Comparison of ENCODE assay signal across 14 cellular contexts in genomic region chr18:44798433-44799048, GRCh38.
DNase-seq lines count a peak whose midpoint lies in the region; ATAC-seq, FAIRE-seq and TF ChIP-seq lines count a peak whose summit lies in the region.
"Had no signal": no experiment of that assay in that cellular context is flagged by ENCODE, and none has a peak within 500 bp of the region (broad histone marks: within the 10 kb centered on the region; RNA-seq: fewer than 3 reads in every experiment).

No MANE protein-coding gene starts in this region.

- peaks cover 28% of the 10 kb centered on the region for H3K4me1 Mint-ChIP-seq in activated naive CD8-positive, alpha-beta T cell treated with anti-CD3 and anti-CD28 coated beads, Interleukin-2, amount 10 ng/mL, durations not matched to agents 7 days and 5 days
- H3K4me1 Mint-ChIP-seq in naive B cell = peaks cover 74 to 92% (median 86%) of the 10 kb centered on the region in 3 donors
- H3K4me1 Mint-ChIP-seq: CD4-positive, CD25-positive, alpha-beta regulatory T cell had no signal

- no peak for TF ChIP-seq CTCF in D721Med (IDR thresholded peaks at IDR 0.05; ENCODE audit: insufficient read depth, missing control alignments)

- H3K36me3 Mint-ChIP-seq in activated naive CD8-positive, alpha-beta T cell treated with anti-CD3 and anti-CD28 coated beads, Interleukin-2, amount 10 ng/mL, durations not matched to agents 7 days and 5 days = peaks cover 14% of the 10 kb centered on the region
- H3K36me3 Mint-ChIP-seq in naive B cell = peaks cover 16 to 30% of the 10 kb centered on the region in 2 donors
- H3K36me3 Mint-ChIP-seq: CD4-positive, CD25-positive, alpha-beta regulatory T cell had no signal

- H3K27ac Mint-ChIP-seq in activated naive CD8-positive, alpha-beta T cell treated with anti-CD3 and anti-CD28 coated beads, Interleukin-2, amount 10 ng/mL, durations not matched to agents 7 days and 5 days = peak overlapping the region; percentile 17
- peak overlapping the region; percentile 88 to 98 (median 93) for H3K27ac Mint-ChIP-seq in naive B cell
- H3K27ac Mint-ChIP-seq: HFFc6 had no signal

- H3K9me3 Mint-ChIP-seq in activated naive CD8-positive, alpha-beta T cell treated with anti-CD3 and anti-CD28 coated beads, Interleukin-2, amount 10 ng/mL, durations not matched to agents 7 days and 5 days = peaks cover 8% of the 10 kb centered on the region
- peaks cover 0 to 4% (median 0%) of the 10 kb centered on the region in 7 donors for H3K9me3 Mint-ChIP-seq in naive B cell
- H3K9me3 Mint-ChIP-seq: HFFc6 had no signal

- POLR2A ChIA-PET in activated naive CD8-positive, alpha-beta T cell treated with anti-CD3 and anti-CD28 coated beads, Interleukin-2, amount 10 ng/mL, durations not matched to agents 7 days and 5 days (lab: Charles Lee) = no interaction called here

- no peak overlapping the region for H3K4me3 Mint-ChIP-seq in activated naive CD8-positive, alpha-beta T cell treated with anti-CD3 and anti-CD28 coated beads, Interleukin-2, amount 10 ng/mL, durations not matched to agents 7 days and 5 days
- H3K4me3 Mint-ChIP-seq in naive B cell = peak overlapping the region in 6 of 8 donors; percentile 44 to 81 (median 70)
- H3K4me3 Mint-ChIP-seq: CD4-positive, CD25-positive, alpha-beta regulatory T cell; HFFc6 had no signal

- peaks cover 4% of the 10 kb centered on the region for H3K27me3 Mint-ChIP-seq in activated naive CD8-positive, alpha-beta T cell treated with anti-CD3 and anti-CD28 coated beads, Interleukin-2, amount 10 ng/mL, durations not matched to agents 7 days and 5 days
- H3K27me3 Mint-ChIP-seq in naive B cell = no peaks in the 10 kb centered on the region
- H3K27me3 Mint-ChIP-seq: CD4-positive, CD25-positive, alpha-beta regulatory T cell had no signal

- FAIRE-seq in D721Med (lab: Jason Lieb, UNC) = no peak
- FAIRE-seq: astrocyte, islet of Langerhans had no signal

- peak; percentile 30 for DNase-seq in CD1c-positive myeloid dendritic cell (ENCODE audit: extremely low spot score)
- DNase-seq in activated naive CD8-positive, alpha-beta T cell treated with anti-CD3 and anti-CD28 coated beads, Interleukin-2, amount 10 ng/mL, durations not matched to agents 7 days and 5 days = no peak
- DNase-seq in naive B cell = peak; percentile 49
- DNase-seq in D721Med (ENCODE audit: insufficient read length, low spot score) = no peak
- no peak for DNase-seq in NCI-H1436 (lab: John Stamatoyannopoulos, UW)
- DNase-seq: CD4-positive, CD25-positive, alpha-beta regulatory T cell; HFFc6; Kasumi-1; NCI-H187 had no signal

- peak; percentile 38 for ATAC-seq in GM18502 (IDR thresholded peaks at IDR 0.05; ENCODE audit: poor library complexity, unreplicated experiment)
- ATAC-seq in activated naive CD8-positive, alpha-beta T cell treated with anti-CD3 and anti-CD28 coated beads, Interleukin-2, amount 10 ng/mL, durations not matched to agents 7 days and 5 days (ENCODE audit: low read depth) = no peak
- peak; percentile 83 for ATAC-seq in naive B cell (ENCODE audit: low read depth in 2 of 2)
- ATAC-seq in HG02763 (IDR thresholded peaks at IDR 0.05; ENCODE audit: unreplicated experiment) = no peak
- ATAC-seq: Panc1 had no signal

Comparison
In these comparisons a context has a peak if more than half of its experiments do, and no peak if none do; other contexts are left out.
1. DNase-seq: peak in CD1c-positive myeloid dendritic cell (single experiment) and naive B cell (single experiment); none in activated naive CD8-positive, alpha-beta T cell treated with anti-CD3 and anti-CD28 coated beads, Interleukin-2, amount 10 ng/mL, durations not matched to agents 7 days and 5 days (single experiment), D721Med (single experiment) and NCI-H1436 (single experiment).
2. ATAC-seq: peak in GM18502 (single experiment) and naive B cell (2 of 2); none in activated naive CD8-positive, alpha-beta T cell treated with anti-CD3 and anti-CD28 coated beads, Interleukin-2, amount 10 ng/mL, durations not matched to agents 7 days and 5 days (single experiment) and HG02763 (single experiment).